Comparison of ENCODE assay signal across 8 cellular contexts in the genomic region with DNA sequence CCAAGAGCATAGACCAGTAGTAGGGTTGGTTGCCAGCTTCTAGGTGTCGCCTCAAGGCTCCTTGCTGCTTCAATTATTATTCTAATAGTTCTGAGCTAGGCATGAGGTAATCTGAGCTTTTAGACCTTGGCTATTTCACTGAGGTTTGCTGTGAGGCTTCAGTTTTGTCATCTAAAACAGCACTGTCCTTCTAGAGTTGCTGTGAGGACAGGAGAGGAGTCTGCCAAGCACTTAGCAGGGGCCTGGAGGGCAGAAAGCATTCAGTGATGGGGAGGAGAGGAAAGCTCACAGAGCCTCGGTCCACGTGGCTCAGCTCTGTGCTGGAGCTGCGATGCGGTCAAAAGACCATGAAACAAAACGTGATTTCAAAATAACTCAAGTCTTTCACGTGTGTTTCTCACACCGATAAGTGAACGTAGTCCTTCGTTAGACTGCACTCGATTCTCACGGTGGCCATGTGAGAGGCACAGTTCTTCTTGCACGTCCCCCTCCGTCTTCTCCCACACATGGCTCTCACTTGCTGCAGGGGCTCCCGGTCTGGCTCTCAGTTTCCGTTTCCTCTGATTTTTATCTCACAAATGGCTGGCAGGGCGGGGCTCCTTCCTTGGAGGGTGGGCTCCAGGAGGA.
DNase-seq lines count a peak whose midpoint lies in the region; ATAC-seq and TF ChIP-seq lines count a peak whose summit lies in the region.

No MANE protein-coding gene starts in this region.

- CTCF ChIA-PET in OCI-LY7 (lab: Charles Lee; ENCODE audit: unreplicated experiment): no interaction called here

- no peak overlapping the region for H3K4me3 ChIP-seq in H7 (ENCODE audit: insufficient read depth, low read depth, low read length)
- no peak overlapping the region for H3K4me3 ChIP-seq in OCI-LY7 (ENCODE audit: low read depth, low read length, poor library complexity, severe bottlenecking)
- H3K4me3 ChIP-seq in fibroblast of the aortic adventitia (ENCODE audit: low read depth, low read length): peak overlapping the region; percentile 13
- peak overlapping the region; percentile 10 for H3K4me3 ChIP-seq in suprapubic skin
- no peak overlapping the region for H3K4me3 ChIP-seq in vagina

- no peak for TF ChIP-seq CTCF in OCI-LY7 (conservative IDR thresholded peaks at IDR 0.05; ENCODE audit: low read length)
- no peak for TF ChIP-seq CTCF in fibroblast of the aortic adventitia (IDR thresholded peaks at IDR 0.05; ENCODE audit: insufficient read depth, low read length)
- TF ChIP-seq CTCF in suprapubic skin (IDR thresholded peaks at IDR 0.05): no peak
- no peak for TF ChIP-seq CTCF in vagina (IDR thresholded peaks at IDR 0.05)

- no peaks in the 10 kb centered on the region for H4K20me1 ChIP-seq in OCI-LY7 (ENCODE audit: insufficient read depth, low read length)

- no peak overlapping the region for H3K27ac ChIP-seq in OCI-LY7 (ENCODE audit: low read depth, low read length, poor library complexity, severe bottlenecking)
- H3K27ac ChIP-seq in suprapubic skin: no peak overlapping the region
- no peak overlapping the region for H3K27ac ChIP-seq in vagina

- intact Hi-C loops in OCI-LY7 (cut with micrococcal nuclease; ENCODE audit: unreplicated experiment): no loop called here
- intact Hi-C loops in vagina (cut with DNase I): no loop called here

- peak; percentile 54 for DNase-seq in H7
- no peak for DNase-seq in OCI-LY7 (ENCODE audit: low spot score)
- DNase-seq in fibroblast of the aortic adventitia (ENCODE audit: low read depth): peak; percentile 4
- no peak for DNase-seq in suprapubic skin (ENCODE audit: low spot score in 2 of 2)
- no peak for DNase-seq in NCI-H2227 (lab: John Stamatoyannopoulos, UW; ENCODE audit: unreplicated experiment)
- no peak for DNase-seq in vagina (ENCODE audit: extremely low spot score in 2 of 2)
- DNase-seq in activated CD4-positive, CD25-positive, alpha-beta regulatory T cell treated with anti-CD3 and anti-CD28 coated beads, Interleukin-2, amount 50 U/mL, for 72 hours: no peak

- H3K9me3 ChIP-seq in OCI-LY7 (ENCODE audit: low read length) (no peaks in the 10 kb centered on the region), suprapubic skin (no peaks in the 10 kb centered on the region), vagina (no peaks in the 10 kb centered on the region)

- H3K36me3 ChIP-seq in H7 (replicated peaks; ENCODE audit: control insufficient read depth, insufficient read depth, low read length) (no peaks in the 10 kb centered on the region), OCI-LY7 (ENCODE audit: insufficient read depth, low read length) (no peaks in the 10 kb centered on the region), suprapubic skin (no peaks in the 10 kb centered on the region), vagina (no peaks in the 10 kb centered on the region)

- POLR2A ChIA-PET in OCI-LY7 (lab: Charles Lee): interaction anchor here (0.6 to 2.0 kb wide), 3 partner anchors 24 to 93 kb away, joined by 3 to 7 read pairs (median 3); no protein-coding TSS in a partner anchor

- peak; percentile 50 for ATAC-seq in GM18511 (IDR thresholded peaks at IDR 0.05; ENCODE audit: unreplicated experiment)

- peak overlapping the region; percentile 18; the same call in 1 of the 2 replicates for H3K4me2 ChIP-seq in OCI-LY7 (ENCODE audit: low read length)

- TF ChIP-seq EP300 in suprapubic skin (IDR thresholded peaks at IDR 0.05): no peak

- no peaks in the 10 kb centered on the region for H3K79me2 ChIP-seq in OCI-LY7 (ENCODE audit: insufficient read depth, low read depth, low read length)

- WGBS in suprapubic skin: 45% methylated on average over 17 of the region's 17 CpGs

- BruUV-seq in OCI-LY7 (replicated peaks; lab: Mats Ljungman, UMichigan): no TSS peak

- H3K27me3 ChIP-seq in H7 (ENCODE audit: control insufficient read depth, insufficient read depth, low read length): no peaks in the 10 kb centered on the region
- H3K27me3 ChIP-seq in suprapubic skin: no peaks in the 10 kb centered on the region
- H3K27me3 ChIP-seq in vagina: no peaks in the 10 kb centered on the region

- H2AFZ ChIP-seq in OCI-LY7 (ENCODE audit: low read length): peak overlapping the region; percentile 69

- TF ChIP-seq POLR2A in suprapubic skin (IDR thresholded peaks at IDR 0.05) (no peak), vagina (IDR thresholded peaks at IDR 0.05) (no peak)

- H3K4me1 ChIP-seq in OCI-LY7 (ENCODE audit: insufficient read depth, low read length, poor library complexity, severe bottlenecking) (peaks cover 54% of the 10 kb centered on the region), suprapubic skin (peaks cover 50% of the 10 kb centered on the region), vagina (peaks cover 49% of the 10 kb centered on the region)

- no peaks in the 10 kb centered on the region for H3K9me2 ChIP-seq in OCI-LY7 (ENCODE audit: insufficient read depth, low read length)

Comparison
In these comparisons a context has a peak if more than half of its experiments do, and no peak if none do; other contexts are left out.
1. DNase-seq: peak in H7 (single experiment) and fibroblast of the aortic adventitia (single experiment); none in OCI-LY7 (single experiment), suprapubic skin (0 of 2), NCI-H2227 (single experiment), vagina (0 of 2) and activated CD4-positive, CD25-positive, alpha-beta regulatory T cell treated with anti-CD3 and anti-CD28 coated beads, Interleukin-2, amount 50 U/mL, for 72 hours (single experiment).
2. H3K4me3 ChIP-seq: peak in fibroblast of the aortic adventitia (single experiment) and suprapubic skin (single experiment); none in H7 (single experiment), OCI-LY7 (single experiment) and vagina (0 of 2).